In the genomic region with DNA sequence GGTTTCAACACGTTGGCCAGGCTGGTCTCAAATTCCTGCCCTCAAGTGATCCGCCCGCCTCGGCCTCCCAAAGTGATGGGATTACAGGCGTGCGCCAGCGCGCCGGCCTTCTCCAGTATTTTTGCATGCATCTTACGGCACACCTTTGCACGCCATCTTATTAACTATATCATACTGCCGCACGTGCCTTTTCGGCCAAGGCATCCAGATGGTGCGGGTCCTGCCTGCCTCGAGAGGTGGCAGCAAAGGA, we compare ENCODE assay signal across 8 cellular contexts. TPM values are rescaled to one million over a fixed set of nuclear protein-coding genes. Genes with fewer than 3 reads are reported as not detected.
DNase-seq lines count a peak whose midpoint lies in the region; ATAC-seq and TF ChIP-seq lines count a peak whose summit lies in the region.

No MANE protein-coding gene starts in this region.

- no peak for TF ChIP-seq POLR2A in erythroblast (IDR thresholded peaks at IDR 0.05; ENCODE audit: low read length)

- H3K36me3 Mint-ChIP-seq in chondrocyte (ENCODE audit: low read depth) = peaks cover 6% of the 10 kb centered on the region
- peaks cover 5 to 13% (median 6%) of the 10 kb centered on the region in 5 donors for H3K36me3 Mint-ChIP-seq in naive thymus-derived CD4-positive, alpha-beta T cell

- H3K27me3 Mint-ChIP-seq in chondrocyte (ENCODE audit: low read depth) = no peaks in the 10 kb centered on the region
- H3K27me3 Mint-ChIP-seq in naive thymus-derived CD4-positive, alpha-beta T cell = no peaks in the 10 kb centered on the region

- no peak for ATAC-seq in naive thymus-derived CD4-positive, alpha-beta T cell

- POLR2A ChIA-PET in naive thymus-derived CD4-positive, alpha-beta T cell (lab: Charles Lee) = interaction anchor here (0.6 to 6.3 kb wide), 9 partner anchors 10 to 386 kb away, joined by 3 to 86 read pairs (median 8); partner anchors contain the start of genes D2HGDH and DTYMK

- TF ChIP-seq CTCF in chondrocyte (IDR thresholded peaks at IDR 0.05) = peak; percentile 76

- no peaks in the 10 kb centered on the region for H3K9me3 Mint-ChIP-seq in chondrocyte (ENCODE audit: low read depth)
- peaks cover 0 to 2% (median 0%) of the 10 kb centered on the region in 11 donors for H3K9me3 Mint-ChIP-seq in naive thymus-derived CD4-positive, alpha-beta T cell

- H3K36me3 ChIP-seq in naive thymus-derived CD4-positive, alpha-beta T cell (ENCODE audit: control insufficient read depth in 2 of 3, insufficient read depth in 3 of 3, low read length in 3 of 3) = peaks cover 0 to 7% (median 4%) of the 10 kb centered on the region in 3 experiments

- H3K9me3 ChIP-seq in naive thymus-derived CD4-positive, alpha-beta T cell (ENCODE audit: control insufficient read depth in 2 of 3, low read length in 3 of 3) = no peaks in the 10 kb centered on the region

- H3K4me1 Mint-ChIP-seq in chondrocyte (ENCODE audit: low read depth) = peaks cover 13% of the 10 kb centered on the region
- peaks cover 10 to 38% (median 26%) of the 10 kb centered on the region in 7 donors for H3K4me1 Mint-ChIP-seq in naive thymus-derived CD4-positive, alpha-beta T cell

- H3K27ac ChIP-seq in naive thymus-derived CD4-positive, alpha-beta T cell (ENCODE audit: low read depth, low read length) = peak overlapping the region; percentile 75

- intact Hi-C loops in naive thymus-derived CD4-positive, alpha-beta T cell (cut with micrococcal nuclease) = loop anchor here (1.0 to 10.0 kb wide), 5 partner anchors 15 to 1136 kb away; partner anchors contain the start of genes DTYMK (in 1 of the 2), DUSP28 (in 1 of the 2), FARP2 (in 1 of the 2) and PPP1R7 (in 1 of the 2)

- no peaks in the 10 kb centered on the region for H3K27me3 ChIP-seq in naive thymus-derived CD4-positive, alpha-beta T cell (ENCODE audit: control insufficient read depth in 2 of 2, insufficient read depth in 2 of 2, low read length in 2 of 2)

- H3K27ac Mint-ChIP-seq in chondrocyte (ENCODE audit: unreplicated experiment) = peak overlapping the region; percentile 79
- H3K27ac Mint-ChIP-seq in naive thymus-derived CD4-positive, alpha-beta T cell = peak overlapping the region; percentile 55 to 95 (median 90)

- DNase-seq in SIG-M5 treated with dmso at 0.1 percent for 504 hours (lab: John Stamatoyannopoulos, UW; ENCODE audit: unreplicated experiment) = peak; percentile 89
- DNase-seq in SIG-M5 (lab: John Stamatoyannopoulos, UW) = no peak
- peak; percentile 85 for DNase-seq in NCI-H2171 (lab: John Stamatoyannopoulos, UW)
- DNase-seq in chondrocyte (ENCODE audit: low spot score) = no peak
- peak in 1 of 9 donors; percentile 84 for DNase-seq in naive thymus-derived CD4-positive, alpha-beta T cell
- no peak for DNase-seq in NCI-H774 (lab: John Stamatoyannopoulos, UW)
- no peak for DNase-seq in SK-N-DZ (ENCODE audit: low spot score)
- no peak for DNase-seq in erythroblast (lab: John Stamatoyannopoulos, UW)

- H3K4me3 Mint-ChIP-seq in chondrocyte (ENCODE audit: unreplicated experiment) = peak overlapping the region; percentile 77
- peak overlapping the region; percentile 75 to 92 (median 87) for H3K4me3 Mint-ChIP-seq in naive thymus-derived CD4-positive, alpha-beta T cell

- peak overlapping the region; percentile 67 for H3K4me3 ChIP-seq in naive thymus-derived CD4-positive, alpha-beta T cell (ENCODE audit: low read length)

- CTCF ChIA-PET in naive thymus-derived CD4-positive, alpha-beta T cell (lab: Charles Lee) = interaction anchor here (0.7 to 2.7 kb wide), 5 partner anchors 13 to 473 kb away, joined by 3 to 12 read pairs (median 4); partner anchors contain the start of gene DTYMK

- peaks cover 7 to 12% of the 10 kb centered on the region in 2 donors for H3K4me1 ChIP-seq in naive thymus-derived CD4-positive, alpha-beta T cell (ENCODE audit: control insufficient read depth in 2 of 2, insufficient read depth in 2 of 2, low read length in 2 of 2)

RNA-seq across cellular contexts. Expression of gene ING5, which starts 0.8 kb away (rescaled TPM):
- 13.8 to 25.2 TPM (median 16.3 TPM) in 3 replicates for total RNA-seq in chondrocyte
- 100 to 1,000 TPM in 1 of 5 experiments, 10 to 100 TPM in 4; 37.5 to 102 (median 65.4) TPM for total RNA-seq in naive thymus-derived CD4-positive, alpha-beta T cell
- polyA plus RNA-seq in naive thymus-derived CD4-positive, alpha-beta T cell = 10 to 100 TPM; 22.3 to 38.7 TPM
- polyA plus RNA-seq in SK-N-DZ (2014; cell fraction: cytosol; rRNA removed) = 40.7 and 62.3 TPM in 2 replicates
- polyA plus RNA-seq in SK-N-DZ (2014; cell fraction: nucleus; rRNA removed) = 96.6 and 142 TPM in 2 replicates

RNA-seq across cellular contexts. Expression of gene DTYMK, which starts 14.5 kb away (rescaled TPM):
- total RNA-seq in chondrocyte = 22.7 to 32.7 TPM (median 23.1 TPM) in 3 replicates
- total RNA-seq in naive thymus-derived CD4-positive, alpha-beta T cell = 10 to 100 TPM; 12.0 to 65.7 (median 17.0) TPM
- 10 to 100 TPM; 34.9 to 45.7 TPM for polyA plus RNA-seq in naive thymus-derived CD4-positive, alpha-beta T cell
- 131 and 155 TPM in 2 replicates for polyA plus RNA-seq in SK-N-DZ (2014; cell fraction: cytosol; rRNA removed)
- 110 and 133 TPM in 2 replicates for polyA plus RNA-seq in SK-N-DZ (2014; cell fraction: nucleus; rRNA removed)

RNA-seq across cellular contexts. Expression of gene D2HGDH, which starts 33.4 kb away (rescaled TPM):
- total RNA-seq in chondrocyte = 14.5 to 26.3 TPM (median 16.6 TPM) in 3 replicates
- total RNA-seq in naive thymus-derived CD4-positive, alpha-beta T cell = 10 to 100 TPM; 32.5 to 49.8 (median 41.1) TPM
- polyA plus RNA-seq in naive thymus-derived CD4-positive, alpha-beta T cell = 1 to 10 TPM; 3.5 to 5.3 TPM
- polyA plus RNA-seq in SK-N-DZ (2014; cell fraction: cytosol; rRNA removed) = 19.1 and 20.4 TPM in 2 replicates
- polyA plus RNA-seq in SK-N-DZ (2014; cell fraction: nucleus; rRNA removed) = 84.9 and 94.0 TPM in 2 replicates

Comparison
In these comparisons a context has a peak if more than half of its experiments do, and no peak if none do; other contexts are left out.
1. DNase-seq: peak in SIG-M5 treated with dmso at 0.1 percent for 504 hours (single experiment) and NCI-H2171 (single experiment); none in SIG-M5 (single experiment), chondrocyte (single experiment), NCI-H774 (single experiment), SK-N-DZ (single experiment) and erythroblast (0 of 2).